ENCODE assay signal across 8 cellular contexts in genomic region chr4:107989162-107989536, GRCh38. TPM values are rescaled to one million over a fixed set of nuclear protein-coding genes. Genes with fewer than 3 reads are reported as not detected.
A peak's percentile ranks its signal among the peaks of the same experiment; 100 is the strongest.
DNase-seq lines count a peak whose midpoint lies in the region; ATAC-seq and TF ChIP-seq lines count a peak whose summit lies in the region.

No MANE protein-coding gene starts in this region.

- CTCF ChIA-PET in activated CD8-positive, alpha-beta memory T cell treated with anti-CD3 and anti-CD28 coated beads, Interleukin-2, amount 10 ng/mL, durations not matched to agents 7 days and 5 days (lab: Charles Lee) = no interaction called here

- H3K4me1 ChIP-seq in heart right ventricle = peaks cover 0 to 54% (median 45%) of the 10 kb centered on the region in 9 donors
- H3K4me1 ChIP-seq in skeletal muscle satellite cell (ENCODE audit: control insufficient read depth, insufficient read depth, low read length) = peaks cover 11% of the 10 kb centered on the region

- H3K36me3 ChIP-seq in SK-N-MC (ENCODE audit: insufficient read depth, low read length) (peaks cover 8% of the 10 kb centered on the region; the same call in 1 of the 2 replicates), heart right ventricle (no peaks in the 10 kb centered on the region), skeletal muscle satellite cell (ENCODE audit: insufficient read depth, low read length) (no peaks in the 10 kb centered on the region)

- no peaks in the 10 kb centered on the region for H3K27me3 Mint-ChIP-seq in activated CD8-positive, alpha-beta memory T cell treated with anti-CD3 and anti-CD28 coated beads, Interleukin-2, amount 10 ng/mL, durations not matched to agents 7 days and 5 days

- H3K27ac Mint-ChIP-seq in activated CD8-positive, alpha-beta memory T cell treated with anti-CD3 and anti-CD28 coated beads, Interleukin-2, amount 10 ng/mL, durations not matched to agents 7 days and 5 days = peak overlapping the region; percentile 87

- H3K9me3 Mint-ChIP-seq in activated CD8-positive, alpha-beta memory T cell treated with anti-CD3 and anti-CD28 coated beads, Interleukin-2, amount 10 ng/mL, durations not matched to agents 7 days and 5 days (ENCODE audit: low read depth) = no peaks in the 10 kb centered on the region

- peaks cover 2% of the 10 kb centered on the region for H3K36me3 Mint-ChIP-seq in activated CD8-positive, alpha-beta memory T cell treated with anti-CD3 and anti-CD28 coated beads, Interleukin-2, amount 10 ng/mL, durations not matched to agents 7 days and 5 days

- H3K9me3 ChIP-seq in SK-N-MC (ENCODE audit: low read depth, low read length) (no peaks in the 10 kb centered on the region), heart right ventricle (no peaks in the 10 kb centered on the region), skeletal muscle satellite cell (replicated peaks; ENCODE audit: low read length) (no peaks in the 10 kb centered on the region)

- no peak for TF ChIP-seq CTCF in heart right ventricle (IDR thresholded peaks at IDR 0.05)

- H3K27ac ChIP-seq in SK-N-MC = no peak overlapping the region
- peak overlapping the region; percentile 16 to 96 (median 92) for H3K27ac ChIP-seq in heart right ventricle

- no peaks in the 10 kb centered on the region for H3K27me3 ChIP-seq in heart right ventricle
- no peaks in the 10 kb centered on the region for H3K27me3 ChIP-seq in skeletal muscle satellite cell (ENCODE audit: control insufficient read depth, insufficient read depth, low read length)

- ATAC-seq in activated CD8-positive, alpha-beta memory T cell treated with anti-CD3 and anti-CD28 coated beads, Interleukin-2, amount 10 ng/mL, durations not matched to agents 7 days and 5 days = no peak
- peak in 6 of 8 donors; percentile 0 to 61 (median 35) for ATAC-seq in heart right ventricle
- ATAC-seq in HG03432 (IDR thresholded peaks at IDR 0.05; ENCODE audit: unreplicated experiment) = no peak

- WGBS in heart right ventricle, 2 donors = 7 to 10% methylated on average over 8 of the region's 8 CpGs

- H3K9ac ChIP-seq in SK-N-MC (ENCODE audit: insufficient read length) (peak overlapping the region; percentile 76), skeletal muscle satellite cell (ENCODE audit: low read depth, low read length) (peak overlapping the region; percentile 91)

- intact Hi-C loops in heart right ventricle (cut with DNase I) = loop anchor here in 5 of 10 donors (1.0 to 5.0 kb wide), 4 partner anchors 56 to 268 kb away; partner anchors contain the start of genes CYP2U1 (in 3 of the 5) and SGMS2 (in 1 of the 5)

- H3K4me1 Mint-ChIP-seq in activated CD8-positive, alpha-beta memory T cell treated with anti-CD3 and anti-CD28 coated beads, Interleukin-2, amount 10 ng/mL, durations not matched to agents 7 days and 5 days = peaks cover 28% of the 10 kb centered on the region

- peak overlapping the region; percentile 96 for H3K4me3 ChIP-seq in SK-N-MC
- peak overlapping the region in 9 of 10 donors; percentile 51 to 93 (median 88) for H3K4me3 ChIP-seq in heart right ventricle
- peak overlapping the region; percentile 95 for H3K4me3 ChIP-seq in skeletal muscle satellite cell (ENCODE audit: low read length)

- DNase-seq in activated CD8-positive, alpha-beta memory T cell treated with anti-CD3 and anti-CD28 coated beads, Interleukin-2, amount 10 ng/mL, durations not matched to agents 7 days and 5 days = no peak
- no peak for DNase-seq in activated CD8-positive, alpha-beta memory T cell treated with anti-CD3 and anti-CD28 coated beads, Interleukin-2, amount 50 U/mL, for 48 hours
- DNase-seq in SK-N-MC (ENCODE audit: low read depth, low spot score) (no peak), heart right ventricle (no peak), NCI-H2227 treated with DMSO at 0.1 percent for 48 hours (lab: John Stamatoyannopoulos, UW) (no peak)
- no peak for DNase-seq in stimulated activated CD4-positive, alpha-beta T cell treated with anti-CD3 and anti-CD28 coated beads, Interleukin-1b, Interleukin-23, amount 100 ng/mL, for 48 hours

- peak overlapping the region; percentile 84 for H3K4me3 Mint-ChIP-seq in activated CD8-positive, alpha-beta memory T cell treated with anti-CD3 and anti-CD28 coated beads, Interleukin-2, amount 10 ng/mL, durations not matched to agents 7 days and 5 days

- peak overlapping the region; percentile 91 for H3K4me2 ChIP-seq in skeletal muscle satellite cell (ENCODE audit: low read length)

RNA-seq across cellular contexts. Expression of gene HADH, which starts 0.5 kb away (rescaled TPM):
- 10 to 100 TPM; 47.3 to 51.1 TPM for total RNA-seq in activated CD8-positive, alpha-beta memory T cell treated with anti-CD3 and anti-CD28 coated beads, Interleukin-2, amount 10 ng/mL, durations not matched to agents 7 days and 5 days
- total RNA-seq in heart right ventricle = 100 to 1,000 TPM; 163 to 295 (median 238) TPM
- polyA plus RNA-seq in heart right ventricle = 100 to 1,000 TPM in 1 of 2 donors, 10 to 100 TPM in 1; 58.2 to 134 TPM
- 9.8 and 10.4 TPM in 2 replicates for total RNA-seq in skeletal muscle satellite cell (2012; rRNA removed)

RNA-seq across cellular contexts. Expression of gene CYP2U1, which starts 57.8 kb away (rescaled TPM):
- total RNA-seq in activated CD8-positive, alpha-beta memory T cell treated with anti-CD3 and anti-CD28 coated beads, Interleukin-2, amount 10 ng/mL, durations not matched to agents 7 days and 5 days = 1 to 10 TPM; 2.1 to 3.7 TPM
- 10 to 100 TPM in 1 of 10 donors, 1 to 10 TPM in 9; 5.6 to 10.2 (median 6.7) TPM for total RNA-seq in heart right ventricle
- polyA plus RNA-seq in heart right ventricle = 1 to 10 TPM; 3.2 to 5.8 TPM
- total RNA-seq in skeletal muscle satellite cell (2012; rRNA removed) = 5.3 and 6.6 TPM in 2 replicates

Comparison
In these comparisons a context has a peak if more than half of its experiments do, and no peak if none do; other contexts are left out.
1. ATAC-seq: peak in heart right ventricle (6 of 8); none in activated CD8-positive, alpha-beta memory T cell treated with anti-CD3 and anti-CD28 coated beads, Interleukin-2, amount 10 ng/mL, durations not matched to agents 7 days and 5 days (single experiment) and HG03432 (single experiment).
2. Peak in every context shown above with its lines, with median percentiles within 50 percentile points of each other: H3K4me3 ChIP-seq.